Comparison of ENCODE assay signal across 25 cellular contexts in the genomic region with DNA sequence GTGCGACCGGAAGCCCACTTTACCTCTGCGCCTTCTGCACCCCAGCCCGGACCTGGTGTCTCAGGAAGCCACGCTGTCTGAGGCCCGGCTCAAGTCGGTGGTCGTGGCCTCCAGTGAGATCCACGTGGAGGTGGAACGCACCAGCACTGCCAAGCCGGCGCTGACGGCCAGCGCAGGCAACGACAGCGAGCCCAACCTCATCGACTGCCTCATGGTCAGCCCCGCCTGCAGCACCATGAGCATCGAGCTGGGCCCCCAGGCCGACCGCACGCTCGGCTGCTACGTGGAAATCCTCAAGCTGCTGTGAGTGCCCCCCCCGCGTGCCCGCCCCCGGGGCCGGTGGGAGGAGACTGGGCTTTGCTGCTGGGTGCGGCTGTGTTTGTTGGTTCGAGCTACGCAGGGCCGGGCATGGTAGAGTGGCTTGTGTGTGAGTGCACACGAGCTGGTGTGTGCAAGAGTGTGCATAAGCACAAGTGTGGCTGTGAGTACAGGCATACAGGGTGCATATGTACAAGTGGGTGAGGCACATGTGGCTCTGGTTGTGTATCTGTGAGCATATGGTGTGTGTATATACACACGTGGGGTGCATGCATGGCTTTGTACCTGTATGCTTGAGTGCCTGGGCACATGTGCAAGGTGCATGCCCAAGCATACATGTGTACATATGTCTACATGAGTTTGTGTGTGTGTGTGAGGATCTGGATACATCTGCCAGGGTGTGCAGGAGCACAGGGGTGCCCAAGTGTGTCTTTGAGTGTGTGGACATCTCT.
DNase-seq lines count a peak whose midpoint lies in the region; ATAC-seq and TF ChIP-seq lines count a peak whose summit lies in the region.
"Had no signal": no experiment of that assay in that cellular context is flagged by ENCODE, and none has a peak within 500 bp of the region (broad histone marks: within the 10 kb centered on the region; RNA-seq: fewer than 3 reads in every experiment).

No MANE protein-coding gene starts in this region.

- H3K9me3 Mint-ChIP-seq in activated naive CD4-positive, alpha-beta T cell treated with anti-CD3 and anti-CD28 coated beads, Interleukin-2, amount 50 U/mL, for 72 hours: no peaks in the 10 kb centered on the region
- no peaks in the 10 kb centered on the region for H3K9me3 Mint-ChIP-seq in activated naive CD4-positive, alpha-beta T cell treated with anti-CD3 and anti-CD28 coated beads, Interleukin-2, amount 10 ng/mL, durations not matched to agents 7 days and 5 days
- no peaks in the 10 kb centered on the region for H3K9me3 Mint-ChIP-seq in WTC11
- H3K9me3 Mint-ChIP-seq: IgD-negative memory B cell; stimulated activated naive CD8-positive, alpha-beta T cell treated with anti-CD3 and anti-CD28 coated beads, Interleukin-15, Interleukin-2, amounts not matched to agents 100 ng/mL and 50 ng/mL, for 24 hours had no signal

- no peak for ATAC-seq in activated naive CD4-positive, alpha-beta T cell treated with anti-CD3 and anti-CD28 coated beads, Interleukin-2, amount 50 U/mL, for 72 hours
- no peak for ATAC-seq in WTC11
- ATAC-seq in esophagus mucosa: peak; percentile 14
- peak; percentile 1 for ATAC-seq in sciatic nerve
- no peak for ATAC-seq in GM21447 (IDR thresholded peaks at IDR 0.05; ENCODE audit: unreplicated experiment)
- ATAC-seq: foreskin keratinocyte had no signal

- no peaks in the 10 kb centered on the region for H3K27me3 Mint-ChIP-seq in activated naive CD4-positive, alpha-beta T cell treated with anti-CD3 and anti-CD28 coated beads, Interleukin-2, amount 10 ng/mL, durations not matched to agents 7 days and 5 days
- H3K27me3 Mint-ChIP-seq in WTC11 (ENCODE audit: low read depth): no peaks in the 10 kb centered on the region
- H3K27me3 Mint-ChIP-seq: IgD-negative memory B cell; stimulated activated naive CD8-positive, alpha-beta T cell treated with anti-CD3 and anti-CD28 coated beads, Interleukin-15, Interleukin-2, amounts not matched to agents 100 ng/mL and 50 ng/mL, for 24 hours had no signal

- H3K27ac ChIP-seq in caudate nucleus (ENCODE audit: low read depth, low read length): no peak overlapping the region
- H3K27ac ChIP-seq: cardiac muscle cell, dorsolateral prefrontal cortex, foreskin keratinocyte, GM23248, lower lobe of right lung, SK-N-MC, upper lobe of right lung had no signal

- H3K27ac Mint-ChIP-seq in activated naive CD4-positive, alpha-beta T cell treated with anti-CD3 and anti-CD28 coated beads, Interleukin-2, amount 50 U/mL, for 72 hours: peak overlapping the region; percentile 65 to 85
- no peak overlapping the region for H3K27ac Mint-ChIP-seq in activated naive CD4-positive, alpha-beta T cell treated with anti-CD3 and anti-CD28 coated beads, Interleukin-2, amount 10 ng/mL, durations not matched to agents 7 days and 5 days
- peak overlapping the region; percentile 39 for H3K27ac Mint-ChIP-seq in WTC11
- H3K27ac Mint-ChIP-seq: stimulated activated naive CD8-positive, alpha-beta T cell treated with anti-CD3 and anti-CD28 coated beads, Interleukin-15, Interleukin-2, amounts not matched to agents 100 ng/mL and 50 ng/mL, for 24 hours had no signal

- H3K36me3 Mint-ChIP-seq in activated naive CD4-positive, alpha-beta T cell treated with anti-CD3 and anti-CD28 coated beads, Interleukin-2, amount 50 U/mL, for 72 hours: peaks cover 0 to 7% of the 10 kb centered on the region in 2 donors
- peaks cover 11% of the 10 kb centered on the region for H3K36me3 Mint-ChIP-seq in activated naive CD4-positive, alpha-beta T cell treated with anti-CD3 and anti-CD28 coated beads, Interleukin-2, amount 10 ng/mL, durations not matched to agents 7 days and 5 days
- H3K36me3 Mint-ChIP-seq in WTC11: peaks cover 35% of the 10 kb centered on the region

- no peak overlapping the region for H3K4me3 Mint-ChIP-seq in activated naive CD4-positive, alpha-beta T cell treated with anti-CD3 and anti-CD28 coated beads, Interleukin-2, amount 10 ng/mL, durations not matched to agents 7 days and 5 days
- H3K4me3 Mint-ChIP-seq in WTC11: no peak overlapping the region
- H3K4me3 Mint-ChIP-seq: IgD-negative memory B cell; stimulated activated naive CD8-positive, alpha-beta T cell treated with anti-CD3 and anti-CD28 coated beads, Interleukin-15, Interleukin-2, amounts not matched to agents 100 ng/mL and 50 ng/mL, for 24 hours had no signal

- H3K4me1 Mint-ChIP-seq in activated naive CD4-positive, alpha-beta T cell treated with anti-CD3 and anti-CD28 coated beads, Interleukin-2, amount 10 ng/mL, durations not matched to agents 7 days and 5 days: no peaks in the 10 kb centered on the region
- peaks cover 13% of the 10 kb centered on the region for H3K4me1 Mint-ChIP-seq in WTC11

- POLR2A ChIA-PET in WTC11 (lab: Charles Lee): no interaction called here

- no peak for DNase-seq in activated naive CD4-positive, alpha-beta T cell treated with anti-CD3 and anti-CD28 coated beads, Interleukin-2, amount 50 U/mL, for 72 hours (ENCODE audit: low spot score in 2 of 2)
- no peak for DNase-seq in activated naive CD4-positive, alpha-beta T cell treated with anti-CD3 and anti-CD28 coated beads, Interleukin-2, amount 10 ng/mL, durations not matched to agents 7 days and 5 days
- DNase-seq in WTC11 (ENCODE audit: low spot score) (no peak), sciatic nerve (ENCODE audit: low spot score) (no peak), caudate nucleus (lab: John Stamatoyannopoulos, UW) (no peak), AG20443 (ENCODE audit: low spot score) (no peak)
- DNase-seq: activated CD4-positive, alpha-beta T cell treated with anti-CD3 and anti-CD28 coated beads, Interleukin-2, amount 50 U/mL, for 4 hours; Caco-2; foreskin keratinocyte; GM23248; hippocampal formation; lower lobe of right lung; MM.1S; NCI-H1417 treated with DMSO at 0.1 percent for 48 hours; NCI-H524; stimulated activated CD4-positive, alpha-beta T cell treated with anti-CD3 and anti-CD28 coated beads, Interleukin-4, amount 100 ng/mL, for 24 hours; T-helper 9 cell; upper lobe of right lung had no signal

- CTCF ChIA-PET in activated naive CD4-positive, alpha-beta T cell treated with anti-CD3 and anti-CD28 coated beads, Interleukin-2, amount 10 ng/mL, durations not matched to agents 7 days and 5 days (lab: Charles Lee): no interaction called here
- CTCF ChIA-PET in WTC11 (lab: Charles Lee): no interaction called here

- no peak for TF ChIP-seq CTCF in WTC11 (IDR thresholded peaks at IDR 0.05)

- intact Hi-C loops in sciatic nerve (cut with DNase I): no loop called here

TF ChIP-seq in WTC11, 78 proteins besides CTCF, POLR2A, EP300 and RAD21:
- TF ChIP-seq, protein P1, sequence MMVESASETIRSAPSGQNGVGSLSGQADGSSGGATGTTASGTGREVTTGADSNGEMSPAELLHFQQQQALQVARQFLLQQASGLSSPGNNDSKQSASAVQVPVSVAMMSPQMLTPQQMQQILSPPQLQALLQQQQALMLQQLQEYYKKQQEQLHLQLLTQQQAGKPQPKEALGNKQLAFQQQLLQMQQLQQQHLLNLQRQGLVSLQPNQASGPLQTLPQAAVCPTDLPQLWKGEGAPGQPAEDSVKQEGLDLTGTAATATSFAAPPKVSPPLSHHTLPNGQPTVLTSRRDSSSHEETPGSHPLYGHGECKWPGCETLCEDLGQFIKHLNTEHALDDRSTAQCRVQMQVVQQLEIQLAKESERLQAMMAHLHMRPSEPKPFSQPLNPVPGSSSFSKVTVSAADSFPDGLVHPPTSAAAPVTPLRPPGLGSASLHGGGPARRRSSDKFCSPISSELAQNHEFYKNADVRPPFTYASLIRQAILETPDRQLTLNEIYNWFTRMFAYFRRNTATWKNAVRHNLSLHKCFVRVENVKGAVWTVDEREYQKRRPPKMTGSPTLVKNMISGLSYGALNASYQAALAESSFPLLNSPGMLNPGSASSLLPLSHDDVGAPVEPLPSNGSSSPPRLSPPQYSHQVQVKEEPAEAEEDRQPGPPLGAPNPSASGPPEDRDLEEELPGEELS (CRISPR knock-in tag; IDR thresholded peaks at IDR 0.05): no peak
TF ChIP-seq in WTC11: peak in this region for 0.

Comparison
In these comparisons a context has a peak if more than half of its experiments do, and no peak if none do; other contexts are left out.
1. ATAC-seq: peak in esophagus mucosa (single experiment) and sciatic nerve (single experiment); none in activated naive CD4-positive, alpha-beta T cell treated with anti-CD3 and anti-CD28 coated beads, Interleukin-2, amount 50 U/mL, for 72 hours (0 of 2), WTC11 (single experiment) and GM21447 (single experiment).